ENCODE assay signal across 10 cellular contexts in the genomic region with DNA sequence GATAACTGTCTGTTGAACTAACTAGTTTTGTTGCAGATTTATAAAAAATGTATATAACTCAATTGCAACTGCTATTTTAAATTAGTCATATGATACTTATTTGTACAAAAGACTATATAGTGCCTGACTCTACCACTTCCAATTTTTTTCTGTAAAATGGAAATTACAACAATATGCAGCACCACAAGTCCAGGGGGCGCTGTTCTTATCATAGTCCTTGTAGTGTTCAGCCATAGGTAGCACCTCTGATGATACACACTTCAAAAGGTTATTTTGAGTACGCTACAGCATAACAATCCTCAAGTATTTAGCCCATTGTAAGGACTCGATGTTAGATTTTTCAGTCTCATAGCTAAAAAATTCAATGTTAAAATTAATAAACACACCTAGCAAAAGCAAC.
A peak's percentile ranks its signal among the peaks of the same experiment; 100 is the strongest.
DNase-seq lines count a peak whose midpoint lies in the region; ATAC-seq and TF ChIP-seq lines count a peak whose summit lies in the region.
"Had no signal": no experiment of that assay in that cellular context is flagged by ENCODE, and none has a peak within 500 bp of the region (broad histone marks: within the 10 kb centered on the region; RNA-seq: fewer than 3 reads in every experiment).

No MANE protein-coding gene starts in this region.

- no peaks in the 10 kb centered on the region for H3K9me3 ChIP-seq in sigmoid colon

- no peak for ATAC-seq in GM18517 (IDR thresholded peaks at IDR 0.05; ENCODE audit: unreplicated experiment)

- DNase-seq in AG09319 (ENCODE audit: extremely low read depth, low read depth) (no peak), RPMI8226 (peak; percentile 5), fibroblast of the aortic adventitia (ENCODE audit: low read depth) (no peak), anterior cingulate cortex (lab: John Stamatoyannopoulos, UW) (no peak), middle frontal gyrus (ENCODE audit: extremely low spot score, low spot score) (no peak), sigmoid colon (no peak)
- DNase-seq: activated B cell treated with CpG ODN at 0.5 μM for 24 hours, NCI-H187 treated with DMSO at 0.1 percent for 48 hours had no signal

- H3K36me3 ChIP-seq in sigmoid colon: no peaks in the 10 kb centered on the region

- 81 to 89% methylated on average over 3 of the region's 3 CpGs for WGBS in sigmoid colon, 2 donors

- H3K4me3 ChIP-seq in fibroblast of the aortic adventitia (ENCODE audit: low read depth, low read length): no peak overlapping the region
- no peak overlapping the region for H3K4me3 ChIP-seq in sigmoid colon

- no peaks in the 10 kb centered on the region for H3K27me3 ChIP-seq in sigmoid colon

- H3K27ac ChIP-seq in sigmoid colon: no peak overlapping the region

- no peak for TF ChIP-seq EP300 in sigmoid colon (IDR thresholded peaks at IDR 0.05)

- intact Hi-C loops in sigmoid colon (cut with DNase I): no loop called here

- no peak for TF ChIP-seq POLR2A in sigmoid colon (IDR thresholded peaks at IDR 0.05)

- TF ChIP-seq CTCF in AG09319 (IDR thresholded peaks at IDR 0.05; ENCODE audit: low read depth, low read length) (peak; percentile 23), GM12872 (IDR thresholded peaks at IDR 0.05; ENCODE audit: insufficient read depth, low read depth, low read length) (peak; percentile 36; the same call in 1 of the 3 replicates), fibroblast of the aortic adventitia (IDR thresholded peaks at IDR 0.05; ENCODE audit: insufficient read depth, low read length) (peak; percentile 29), sigmoid colon (IDR thresholded peaks at IDR 0.05) (no peak)

- no peaks in the 10 kb centered on the region for H3K4me1 ChIP-seq in sigmoid colon

Comparison
In these comparisons a context has a peak if more than half of its experiments do, and no peak if none do; other contexts are left out.
1. CTCF ChIP-seq: peak in AG09319 (single experiment), GM12872 (single experiment) and fibroblast of the aortic adventitia (single experiment); none in sigmoid colon (0 of 4).